Comparison of ENCODE assay signal across 2 cellular contexts in the genomic region with DNA sequence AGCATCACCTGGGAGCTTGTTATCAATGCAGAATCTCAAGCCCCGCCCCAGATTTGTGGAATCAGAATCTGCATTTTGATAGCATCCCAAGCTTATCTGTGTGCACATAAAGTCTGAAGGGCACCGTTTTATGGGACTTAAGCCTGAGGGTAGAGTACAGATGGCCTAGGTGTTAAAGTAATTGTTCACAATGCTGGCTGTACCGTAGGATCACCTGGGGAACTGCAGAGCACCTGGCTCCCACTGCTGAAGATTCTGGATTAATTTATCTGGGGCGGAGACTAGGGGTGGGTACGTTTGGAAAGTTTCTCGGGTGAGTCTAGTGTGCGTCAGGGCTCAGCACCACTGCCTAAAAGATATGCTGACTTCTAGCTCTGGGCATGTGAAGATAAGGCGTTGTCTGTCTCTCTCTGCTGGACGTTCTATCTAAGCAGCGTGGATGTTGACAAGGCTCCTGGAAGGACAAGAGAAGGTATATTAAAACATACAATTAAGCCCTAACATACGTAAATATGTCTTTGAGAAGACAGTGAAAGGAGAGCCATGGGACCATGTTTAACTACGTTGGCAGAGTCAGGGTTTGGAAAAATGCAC.
TF ChIP-seq lines count a peak whose summit lies in the region.

No MANE protein-coding gene starts in this region.

TF ChIP-seq in K562, 482 proteins besides CTCF, POLR2A, EP300 and RAD21 (continued from another document and continues in another):
- TF ChIP-seq ZNF175 (CRISPR knock-in tag; IDR thresholded peaks at IDR 0.05; ENCODE audit: low read depth) (no peak), MBD2 (IDR thresholded peaks at IDR 0.05; ENCODE audit: borderline replicate concordance, low read depth) (no peak), ZNF232 (CRISPR knock-in tag; IDR thresholded peaks at IDR 0.05) (no peak), RBM15 (IDR thresholded peaks at IDR 0.05; ENCODE audit: insufficient read depth, low read length) (no peak), ZNF274 (IDR thresholded peaks at IDR 0.05; ENCODE audit: borderline replicate concordance, low read depth, low read length) (no peak), JUND (IDR thresholded peaks at IDR 0.05; ENCODE audit: borderline replicate concordance, low read depth, low read length) (0 out of 2 replicates have a peak, but pooled peaks have one; percentile 20), JUND (tag; IDR thresholded peaks at IDR 0.05; ENCODE audit: borderline replicate concordance, low read depth, low read length) (no peak), ZNF12 (CRISPR knock-in tag; IDR thresholded peaks at IDR 0.05) (no peak)
- TF ChIP-seq, protein P1, sequence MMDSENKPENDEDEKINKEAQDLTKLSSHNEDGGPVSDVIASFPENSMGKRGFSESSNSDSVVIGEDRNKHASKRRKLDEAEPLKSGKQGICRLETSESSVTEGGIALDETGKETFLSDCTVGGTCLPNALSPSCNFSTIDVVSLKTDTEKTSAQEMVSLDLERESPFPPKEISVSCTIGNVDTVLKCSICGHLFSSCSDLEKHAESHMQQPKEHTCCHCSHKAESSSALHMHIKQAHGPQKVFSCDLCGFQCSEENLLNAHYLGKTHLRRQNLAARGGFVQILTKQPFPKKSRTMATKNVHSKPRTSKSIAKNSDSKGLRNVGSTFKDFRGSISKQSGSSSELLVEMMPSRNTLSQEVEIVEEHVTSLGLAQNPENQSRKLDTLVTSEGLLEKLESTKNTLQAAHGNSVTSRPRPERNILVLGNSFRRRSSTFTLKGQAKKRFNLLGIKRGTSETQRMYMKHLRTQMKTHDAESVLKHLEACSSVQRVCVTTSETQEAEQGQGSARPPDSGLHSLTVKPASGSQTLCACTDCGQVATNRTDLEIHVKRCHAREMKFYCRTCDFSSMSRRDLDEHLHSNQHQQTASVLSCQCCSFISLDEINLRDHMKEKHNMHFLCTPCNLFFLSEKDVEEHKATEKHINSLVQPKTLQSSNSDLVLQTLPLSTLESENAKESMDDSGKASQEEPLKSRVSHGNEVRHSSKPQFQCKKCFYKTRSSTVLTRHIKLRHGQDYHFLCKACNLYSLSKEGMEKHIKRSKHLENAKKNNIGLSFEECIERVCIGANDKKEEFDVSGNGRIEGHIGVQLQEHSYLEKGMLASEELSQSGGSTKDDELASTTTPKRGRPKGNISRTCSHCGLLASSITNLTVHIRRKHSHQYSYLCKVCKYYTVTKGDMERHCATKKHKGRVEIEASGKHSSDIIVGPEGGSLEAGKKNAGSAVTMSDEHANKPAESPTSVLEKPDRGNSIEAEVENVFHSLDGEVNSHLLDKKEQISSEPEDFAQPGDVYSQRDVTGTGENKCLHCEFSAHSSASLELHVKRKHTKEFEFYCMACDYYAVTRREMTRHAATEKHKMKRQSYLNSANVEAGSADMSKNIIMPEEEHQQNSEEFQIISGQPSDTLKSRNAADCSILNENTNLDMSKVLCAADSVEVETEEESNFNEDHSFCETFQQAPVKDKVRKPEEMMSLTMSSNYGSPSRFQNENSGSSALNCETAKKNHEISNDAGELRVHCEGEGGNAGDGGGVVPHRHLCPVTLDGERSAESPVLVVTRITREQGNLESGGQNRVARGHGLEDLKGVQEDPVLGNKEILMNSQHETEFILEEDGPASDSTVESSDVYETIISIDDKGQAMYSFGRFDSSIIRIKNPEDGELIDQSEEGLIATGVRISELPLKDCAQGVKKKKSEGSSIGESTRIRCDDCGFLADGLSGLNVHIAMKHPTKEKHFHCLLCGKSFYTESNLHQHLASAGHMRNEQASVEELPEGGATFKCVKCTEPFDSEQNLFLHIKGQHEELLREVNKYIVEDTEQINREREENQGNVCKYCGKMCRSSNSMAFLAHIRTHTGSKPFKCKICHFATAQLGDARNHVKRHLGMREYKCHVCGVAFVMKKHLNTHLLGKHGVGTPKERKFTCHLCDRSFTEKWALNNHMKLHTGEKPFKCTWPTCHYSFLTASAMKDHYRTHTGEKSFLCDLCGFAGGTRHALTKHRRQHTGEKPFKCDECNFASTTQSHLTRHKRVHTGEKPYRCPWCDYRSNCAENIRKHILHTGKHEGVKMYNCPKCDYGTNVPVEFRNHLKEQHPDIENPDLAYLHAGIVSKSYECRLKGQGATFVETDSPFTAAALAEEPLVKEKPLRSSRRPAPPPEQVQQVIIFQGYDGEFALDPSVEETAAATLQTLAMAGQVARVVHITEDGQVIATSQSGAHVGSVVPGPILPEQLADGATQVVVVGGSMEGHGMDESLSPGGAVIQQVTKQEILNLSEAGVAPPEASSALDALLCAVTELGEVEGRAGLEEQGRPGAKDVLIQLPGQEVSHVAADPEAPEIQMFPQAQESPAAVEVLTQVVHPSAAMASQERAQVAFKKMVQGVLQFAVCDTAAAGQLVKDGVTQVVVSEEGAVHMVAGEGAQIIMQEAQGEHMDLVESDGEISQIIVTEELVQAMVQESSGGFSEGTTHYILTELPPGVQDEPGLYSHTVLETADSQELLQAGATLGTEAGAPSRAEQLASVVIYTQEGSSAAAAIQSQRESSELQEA (IDR thresholded peaks at IDR 0.05; ENCODE audit: low read depth), result no peak
- TF ChIP-seq, protein P2, sequence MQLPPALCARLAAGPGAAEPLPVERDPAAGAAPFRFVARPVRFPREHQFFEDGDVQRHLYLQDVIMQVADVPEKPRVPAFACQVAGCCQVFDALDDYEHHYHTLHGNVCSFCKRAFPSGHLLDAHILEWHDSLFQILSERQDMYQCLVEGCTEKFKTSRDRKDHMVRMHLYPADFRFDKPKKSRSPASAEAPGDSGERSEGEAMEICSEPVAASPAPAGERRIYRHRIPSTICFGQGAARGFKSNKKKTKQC (CRISPR knock-in tag; IDR thresholded peaks at IDR 0.05), result no peak
- TF ChIP-seq, protein P3, sequence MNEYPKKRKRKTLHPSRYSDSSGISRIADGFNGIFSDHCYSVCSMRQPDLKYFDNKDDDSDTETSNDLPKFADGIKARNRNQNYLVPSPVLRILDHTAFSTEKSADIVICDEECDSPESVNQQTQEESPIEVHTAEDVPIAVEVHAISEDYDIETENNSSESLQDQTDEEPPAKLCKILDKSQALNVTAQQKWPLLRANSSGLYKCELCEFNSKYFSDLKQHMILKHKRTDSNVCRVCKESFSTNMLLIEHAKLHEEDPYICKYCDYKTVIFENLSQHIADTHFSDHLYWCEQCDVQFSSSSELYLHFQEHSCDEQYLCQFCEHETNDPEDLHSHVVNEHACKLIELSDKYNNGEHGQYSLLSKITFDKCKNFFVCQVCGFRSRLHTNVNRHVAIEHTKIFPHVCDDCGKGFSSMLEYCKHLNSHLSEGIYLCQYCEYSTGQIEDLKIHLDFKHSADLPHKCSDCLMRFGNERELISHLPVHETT (CRISPR knock-in tag; conservative IDR thresholded peaks at IDR 0.05 in 1 of 2, IDR thresholded peaks at IDR 0.05 in 1 of 2), result 0 out of 4 replicates have a peak, but pooled peaks of 1 of the 2 experiments have one; percentile 44
- TF ChIP-seq, protein P4, sequence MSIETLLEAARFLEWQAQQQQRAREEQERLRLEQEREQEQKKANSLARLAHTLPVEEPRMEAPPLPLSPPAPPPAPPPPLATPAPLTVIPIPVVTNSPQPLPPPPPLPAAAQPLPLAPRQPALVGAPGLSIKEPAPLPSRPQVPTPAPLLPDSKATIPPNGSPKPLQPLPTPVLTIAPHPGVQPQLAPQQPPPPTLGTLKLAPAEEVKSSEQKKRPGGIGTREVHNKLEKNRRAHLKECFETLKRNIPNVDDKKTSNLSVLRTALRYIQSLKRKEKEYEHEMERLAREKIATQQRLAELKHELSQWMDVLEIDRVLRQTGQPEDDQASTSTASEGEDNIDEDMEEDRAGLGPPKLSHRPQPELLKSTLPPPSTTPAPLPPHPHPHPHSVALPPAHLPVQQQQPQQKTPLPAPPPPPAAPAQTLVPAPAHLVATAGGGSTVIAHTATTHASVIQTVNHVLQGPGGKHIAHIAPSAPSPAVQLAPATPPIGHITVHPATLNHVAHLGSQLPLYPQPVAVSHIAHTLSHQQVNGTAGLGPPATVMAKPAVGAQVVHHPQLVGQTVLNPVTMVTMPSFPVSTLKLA (conservative IDR thresholded peaks at IDR 0.05), result peak in 1 of 2 experiments; percentile 43; a peak in 1 of 4 replicates

TF ChIP-seq in HepG2, 621 proteins besides CTCF, POLR2A, EP300 and RAD21:
- no peak for TF ChIP-seq MYC (CRISPR knock-in tag; IDR thresholded peaks at IDR 0.05; ENCODE audit: borderline replicate concordance)
- TF ChIP-seq KMT2A (CRISPR knock-in tag; IDR thresholded peaks at IDR 0.05), result no peak
- no peak for TF ChIP-seq RARG (CRISPR knock-in tag; IDR thresholded peaks at IDR 0.05; ENCODE audit: low read depth)
